ENCODE assay signal across 19 cellular contexts in the genomic region with DNA sequence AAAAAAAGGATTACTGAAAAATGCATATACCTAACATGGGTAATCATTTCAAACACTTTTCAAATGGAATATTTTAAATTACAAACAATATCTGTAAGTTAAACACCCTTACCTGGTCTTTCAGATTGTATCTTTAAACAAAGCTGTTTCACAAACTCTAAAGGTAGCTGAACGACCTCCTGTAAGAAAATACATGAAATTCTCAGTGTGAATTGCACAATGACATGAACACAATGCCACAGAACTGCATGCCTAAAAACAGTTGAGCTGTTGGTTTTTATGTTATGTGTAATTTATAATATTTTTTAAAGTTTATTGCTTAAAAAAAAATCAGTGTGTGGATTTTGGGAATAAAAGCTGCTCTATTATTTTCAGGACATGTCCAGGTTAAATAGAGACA.
"Had no signal": no experiment of that assay in that cellular context is flagged by ENCODE, and none has a peak within 500 bp of the region (broad histone marks: within the 10 kb centered on the region; RNA-seq: fewer than 3 reads in every experiment).

No MANE protein-coding gene starts in this region.

- H3K27ac Mint-ChIP-seq: activated naive CD8-positive, alpha-beta T cell treated with anti-CD3 and anti-CD28 coated beads for 36 hours; activated T-cell treated with anti-CD3 and anti-CD28 coated beads, Interleukin-2, amount 50 U/mL, for 72 hours; naive thymus-derived CD8-positive, alpha-beta T cell; T-helper 2 cell treated with Interferon-gamma antibody and Interleukin-4, amounts not matched to agents 5 μg/mL and 100 μg/mL, for 36 hours had no signal

- DNase-seq: activated CD4-positive, alpha-beta T cell treated with anti-CD3 and anti-CD28 coated beads, Interleukin-2, amount 50 U/mL, for 4 hours; activated naive CD4-positive, alpha-beta T cell; activated naive CD8-positive, alpha-beta T cell treated with anti-CD3 and anti-CD28 coated beads for 36 hours; activated T-cell treated with anti-CD3 and anti-CD28 coated beads, Interleukin-2, amount 50 U/mL, for 72 hours; anterior cingulate cortex; caudate nucleus; erythroblast; immature natural killer cell; mesenchymal stem cell; naive thymus-derived CD8-positive, alpha-beta T cell; stimulated activated CD8-positive, alpha-beta memory T cell treated with anti-CD3 and anti-CD28 coated beads, Interleukin-4, amount 100 ng/mL, for 48 hours; stimulated activated naive CD4-positive, alpha-beta T cell had no signal

- H3K4me3 ChIP-seq: coronary artery, pancreas, spleen, tibial artery had no signal

- H3K27me3 ChIP-seq: pancreas, spleen, tibial artery had no signal

- ATAC-seq: activated T-cell treated with anti-CD3 and anti-CD28 coated beads, Interleukin-2, amount 50 U/mL, for 72 hours; naive thymus-derived CD8-positive, alpha-beta T cell; pancreas; sciatic nerve had no signal

- H3K27ac ChIP-seq: coronary artery, pancreas, spleen, tibial artery had no signal

- H3K4me3 Mint-ChIP-seq: activated naive CD8-positive, alpha-beta T cell treated with anti-CD3 and anti-CD28 coated beads for 36 hours; activated T-cell treated with anti-CD3 and anti-CD28 coated beads, Interleukin-2, amount 50 U/mL, for 72 hours; brain; immature natural killer cell; naive thymus-derived CD8-positive, alpha-beta T cell; T-helper 2 cell treated with Interferon-gamma antibody and Interleukin-4, amounts not matched to agents 5 μg/mL and 100 μg/mL, for 36 hours had no signal

- H3K4me1 ChIP-seq: pancreas, tibial artery had no signal

- H3K27me3 Mint-ChIP-seq: activated naive CD8-positive, alpha-beta T cell treated with anti-CD3 and anti-CD28 coated beads for 36 hours; brain; naive thymus-derived CD8-positive, alpha-beta T cell had no signal

- H3K9me3 ChIP-seq: pancreas, spleen, tibial artery had no signal

- H3K4me1 Mint-ChIP-seq: activated naive CD8-positive, alpha-beta T cell treated with anti-CD3 and anti-CD28 coated beads for 36 hours; brain had no signal

- H3K9me3 Mint-ChIP-seq: activated naive CD8-positive, alpha-beta T cell treated with anti-CD3 and anti-CD28 coated beads for 36 hours; activated T-cell treated with anti-CD3 and anti-CD28 coated beads, Interleukin-2, amount 50 U/mL, for 72 hours; brain; immature natural killer cell; T-helper 2 cell treated with Interferon-gamma antibody and Interleukin-4, amounts not matched to agents 5 μg/mL and 100 μg/mL, for 36 hours had no signal
